21 cellular contexts compared by ENCODE assay signal in genomic region chr20:13855613-13856012, GRCh38.
"Had no signal": no experiment of that assay in that cellular context is flagged by ENCODE, and none has a peak within 500 bp of the region (broad histone marks: within the 10 kb centered on the region; RNA-seq: fewer than 3 reads in every experiment).

No MANE protein-coding gene starts in this region.

- H3K27ac ChIP-seq: lower lobe of right lung, prostate gland, skin epidermis, testis, upper lobe of left lung had no signal

- H3K36me3 ChIP-seq: lower lobe of right lung, prostate gland, upper lobe of left lung had no signal

- H3K4me1 Mint-ChIP-seq: activated CD4-positive, alpha-beta T cell treated with anti-CD3 and anti-CD28 coated beads, Interleukin-2, amount 10 ng/mL, durations not matched to agents 7 days and 5 days; activated naive CD8-positive, alpha-beta T cell treated with anti-CD3 and anti-CD28 coated beads for 36 hours had no signal

- H3K36me3 Mint-ChIP-seq: activated naive CD8-positive, alpha-beta T cell treated with anti-CD3 and anti-CD28 coated beads for 36 hours had no signal

- H3K4me3 ChIP-seq: lower lobe of right lung, prostate gland, skin epidermis, testis, upper lobe of left lung had no signal

- ATAC-seq: left colon, lower lobe of right lung, right cardiac atrium had no signal

- H3K9me3 Mint-ChIP-seq: activated CD4-positive, alpha-beta T cell treated with anti-CD3 and anti-CD28 coated beads, Interleukin-2, amount 10 ng/mL, durations not matched to agents 7 days and 5 days; activated naive CD8-positive, alpha-beta T cell treated with anti-CD3 and anti-CD28 coated beads for 36 hours; activated T-helper 1 cell treated with anti-CD3 and anti-CD28 coated beads, Interleukin-12 subunit alpha, Interleukin-12 subunit beta, Interleukin-2, Interleukin-4 antibody, amounts not matched to agents 30 ng/mL and 10 ng/mL and 1 ng/mL, durations not matched to agents 14 hours and 24 hours and 36 hours; endodermal cell; nephron; T-helper 2 cell treated with Interferon-gamma antibody and Interleukin-4, amounts not matched to agents 5 μg/mL and 100 μg/mL, for 36 hours had no signal

- H3K4me1 ChIP-seq: lower lobe of right lung, prostate gland, testis had no signal

- DNase-seq: activated CD4-positive, alpha-beta T cell treated with anti-CD3 and anti-CD28 coated beads, Interleukin-2, amount 10 ng/mL, durations not matched to agents 7 days and 5 days; activated CD4-positive, CD25-positive, alpha-beta regulatory T cell; activated CD8-positive, alpha-beta memory T cell treated with anti-CD3 and anti-CD28 coated beads for 24 hours; activated naive CD8-positive, alpha-beta T cell treated with anti-CD3 and anti-CD28 coated beads for 36 hours; aorta; cerebellar nuclear complex; dermis blood vessel endothelial cell; endodermal cell; left colon; lower lobe of right lung; occipital lobe; right cardiac atrium; stimulated activated CD4-positive, alpha-beta T cell treated with anti-CD3 and anti-CD28 coated beads, Interleukin-4, amount 100 ng/mL, for 24 hours; stimulated activated naive CD4-positive, alpha-beta T cell treated with Interleukin-2 at 50 U/mL for 16 hours; testis; upper lobe of left lung had no signal

- H3K27ac Mint-ChIP-seq: activated CD4-positive, alpha-beta T cell treated with anti-CD3 and anti-CD28 coated beads, Interleukin-2, amount 10 ng/mL, durations not matched to agents 7 days and 5 days; activated naive CD8-positive, alpha-beta T cell treated with anti-CD3 and anti-CD28 coated beads for 36 hours; activated T-helper 1 cell treated with anti-CD3 and anti-CD28 coated beads, Interleukin-12 subunit alpha, Interleukin-12 subunit beta, Interleukin-2, Interleukin-4 antibody, amounts not matched to agents 30 ng/mL and 10 ng/mL and 1 ng/mL, durations not matched to agents 14 hours and 24 hours and 36 hours; endodermal cell; nephron; T-helper 2 cell treated with Interferon-gamma antibody and Interleukin-4, amounts not matched to agents 5 μg/mL and 100 μg/mL, for 36 hours had no signal

- H3K4me3 Mint-ChIP-seq: activated CD4-positive, alpha-beta T cell treated with anti-CD3 and anti-CD28 coated beads, Interleukin-2, amount 10 ng/mL, durations not matched to agents 7 days and 5 days; activated naive CD8-positive, alpha-beta T cell treated with anti-CD3 and anti-CD28 coated beads for 36 hours; activated T-helper 1 cell treated with anti-CD3 and anti-CD28 coated beads, Interleukin-12 subunit alpha, Interleukin-12 subunit beta, Interleukin-2, Interleukin-4 antibody, amounts not matched to agents 30 ng/mL and 10 ng/mL and 1 ng/mL, durations not matched to agents 14 hours and 24 hours and 36 hours; endodermal cell; nephron; T-helper 2 cell treated with Interferon-gamma antibody and Interleukin-4, amounts not matched to agents 5 μg/mL and 100 μg/mL, for 36 hours had no signal

- H3K27me3 ChIP-seq: testis, upper lobe of left lung had no signal
